24 cellular contexts compared by ENCODE assay signal in genomic region chr1:19945914-19946313, GRCh38. TPM values are rescaled to one million over a fixed set of nuclear protein-coding genes. Genes with fewer than 3 reads are reported as not detected.
"Had no signal": no experiment of that assay in that cellular context is flagged by ENCODE, and none has a peak within 500 bp of the region (broad histone marks: within the 10 kb centered on the region; RNA-seq: fewer than 3 reads in every experiment).

No MANE protein-coding gene starts in this region.

- H3K27ac ChIP-seq: HL-60, RWPE1 had no signal

- DNase-seq: Karpas-422; KG1; MG63; NCI-H1092; NCI-H1105 treated with DMSO at 0.1 percent for 48 hours; NCI-H1417 treated with DMSO at 0.1 percent for 48 hours; NCI-H146; NCI-H1694 treated with DMSO at 0.1 percent for 48 hours; NCI-H1930; NCI-H2081; NCI-H2107; NCI-H2227 treated with DMSO at 0.1 percent for 48 hours; NCI-H524; NCI-H526 treated with DMSO at 0.1 percent for 48 hours; NCI-H774; NK-92 treated with Interleukin-12 subunit alpha and Interleukin-12 subunit beta, amount 100 ng/mL, for 24 hours; PC-3; SHP77 had no signal

- H3K27me3 ChIP-seq: MG63 had no signal

- H3K36me3 ChIP-seq: MG63 had no signal

- H3K4me3 ChIP-seq: MG63 had no signal

- ATAC-seq: Panc1, PC-3, SK-N-SH treated with all-trans-retinoic acid at 6 μM for 48 hours had no signal

RNA-seq across cellular contexts. Expression of gene PLA2G2E, which starts 22.5 kb away (rescaled TPM):
- total RNA-seq: NCI-H460, OCI-LY7, PC-3 had no signal

RNA-seq across cellular contexts. Expression of gene PLA2G2A, which starts 33.5 kb away (rescaled TPM):
- total RNA-seq: NCI-H460, OCI-LY7, PC-3 had no signal
